ENCODE assay signal across 10 cellular contexts in the genomic region with DNA sequence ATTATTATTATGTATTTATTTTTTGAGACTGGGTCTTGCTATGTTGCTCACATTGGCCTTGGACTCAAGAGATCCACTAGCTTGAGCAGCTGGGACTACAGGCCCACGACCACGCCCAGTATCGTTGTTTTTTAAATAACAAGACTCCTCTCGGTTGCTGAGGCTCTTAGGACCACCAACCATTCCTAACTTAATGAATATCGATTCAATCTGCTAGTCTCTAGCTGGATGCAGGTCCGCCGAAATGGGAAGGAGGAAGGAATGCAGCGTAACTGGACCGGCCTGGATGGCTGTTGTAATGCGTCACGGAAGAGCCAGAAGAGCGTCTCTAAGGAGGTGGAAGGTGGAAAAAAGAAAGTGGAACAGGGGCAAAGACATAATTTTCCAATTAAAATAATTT. TPM values are rescaled to one million over a fixed set of nuclear protein-coding genes. Genes with fewer than 3 reads are reported as not detected.
DNase-seq lines count a peak whose midpoint lies in the region; ATAC-seq and TF ChIP-seq lines count a peak whose summit lies in the region.
"Had no signal": no experiment of that assay in that cellular context is flagged by ENCODE, and none has a peak within 500 bp of the region (broad histone marks: within the 10 kb centered on the region; RNA-seq: fewer than 3 reads in every experiment).

No MANE protein-coding gene starts in this region.

- H3K36me3 Mint-ChIP-seq in activated T-cell treated with anti-CD3 and anti-CD28 coated beads, Interleukin-2, amount 50 U/mL, for 4 hours (ENCODE audit: insufficient read depth), result peaks cover 13% of the 10 kb centered on the region

- peak overlapping the region; percentile 80 for H3K4me3 Mint-ChIP-seq in activated T-cell treated with anti-CD3 and anti-CD28 coated beads, Interleukin-2, amount 50 U/mL, for 4 hours

- no peak for DNase-seq in activated T-cell treated with anti-CD3 and anti-CD28 coated beads, Interleukin-2, amount 50 U/mL, for 4 hours
- no peak for DNase-seq in activated T-cell treated with anti-CD3 and anti-CD28 coated beads, Interleukin-2, amount 50 U/mL, for 48 hours
- DNase-seq in astrocyte of the hippocampus (ENCODE audit: low read depth, low spot score) (peak; percentile 54), right lobe of liver (no peak), thyroid gland (peak in 1 of 2 donors; percentile 35), NCI-H2081 (lab: John Stamatoyannopoulos, UW) (no peak), SKM-1 treated with dmso at 0.1 percent for 144 hours (lab: John Stamatoyannopoulos, UW; ENCODE audit: unreplicated experiment) (no peak)
- DNase-seq: COR-L47, hippocampal formation had no signal

- no peaks in the 10 kb centered on the region for H3K27me3 Mint-ChIP-seq in activated T-cell treated with anti-CD3 and anti-CD28 coated beads, Interleukin-2, amount 50 U/mL, for 4 hours (ENCODE audit: low read depth)

- intact Hi-C loops in right lobe of liver (cut with DNase I), result no loop called here
- intact Hi-C loops in thyroid gland (cut with DNase I), result loop anchor here (5.0 kb wide), 1 partner anchor 34 kb away; no protein-coding TSS in a partner anchor

- H3K9me3 ChIP-seq in right lobe of liver (no peaks in the 10 kb centered on the region), thyroid gland (no peaks in the 10 kb centered on the region)

- peaks cover 65% of the 10 kb centered on the region for H3K4me1 Mint-ChIP-seq in activated T-cell treated with anti-CD3 and anti-CD28 coated beads, Interleukin-2, amount 50 U/mL, for 4 hours (ENCODE audit: low read depth)

- no peak for TF ChIP-seq CTCF in right lobe of liver (IDR thresholded peaks at IDR 0.05)
- TF ChIP-seq CTCF in thyroid gland (IDR thresholded peaks at IDR 0.05), result no peak

- H3K27me3 ChIP-seq in right lobe of liver (no peaks in the 10 kb centered on the region), thyroid gland (no peaks in the 10 kb centered on the region)

- H3K27ac ChIP-seq in right lobe of liver, result peak overlapping the region in 1 of 3 donors; percentile 82
- H3K27ac ChIP-seq in thyroid gland, result peak overlapping the region; percentile 48 to 99 (median 98)

- TF ChIP-seq POLR2A in right lobe of liver (IDR thresholded peaks at IDR 0.05), result no peak
- no peak for TF ChIP-seq POLR2A in thyroid gland (IDR thresholded peaks at IDR 0.05)

- no peak for ATAC-seq in activated T-cell treated with anti-CD3 and anti-CD28 coated beads, Interleukin-2, amount 50 U/mL, for 4 hours
- ATAC-seq in right lobe of liver, result no peak
- no peak for ATAC-seq in HG02884 (IDR thresholded peaks at IDR 0.05; ENCODE audit: unreplicated experiment)

- peaks cover 0 to 61% (median 26%) of the 10 kb centered on the region in 4 donors for H3K4me1 ChIP-seq in right lobe of liver
- peaks cover 54 to 56% of the 10 kb centered on the region in 2 donors for H3K4me1 ChIP-seq in thyroid gland

- H3K36me3 ChIP-seq in right lobe of liver (no peaks in the 10 kb centered on the region), thyroid gland (no peaks in the 10 kb centered on the region)

- 75% methylated on average over 12 of the region's 12 CpGs for WGBS in right lobe of liver (ENCODE audit: insufficient coverage, low coverage, low lambda C conversion rate, missing lambda C conversion rate)
- WGBS in thyroid gland, 2 donors, result 47 to 54% methylated on average over 12 of the region's 12 CpGs

- H3K4me3 ChIP-seq in right lobe of liver (peak overlapping the region in 2 of 3 donors; percentile 73 to 85), thyroid gland (replicated peaks in 1 of 3) (peak overlapping the region in 1 of 3 donors; percentile 91)

- H3K9me3 Mint-ChIP-seq in activated T-cell treated with anti-CD3 and anti-CD28 coated beads, Interleukin-2, amount 50 U/mL, for 4 hours, result no peaks in the 10 kb centered on the region

RNA-seq across cellular contexts. Expression of gene ANXA2, which starts 1.7 kb away (rescaled TPM):
- 100 to 1,000 TPM in 1 of 3 donors, 10 to 100 TPM in 2; 60.6 to 104 (median 75.1) TPM for total RNA-seq in activated T-cell treated with anti-CD3 and anti-CD28 coated beads, Interleukin-2, amount 50 U/mL, for 4 hours
- total RNA-seq in right lobe of liver, result 100 to 1,000 TPM in 3 of 6 experiments, 10 to 100 TPM in 3; 62.2 to 419 (median 178) TPM
- 100 to 1,000 TPM; 436 to 796 (median 612) TPM for total RNA-seq in thyroid gland
